8 cellular contexts compared by ENCODE assay signal in the genomic region with DNA sequence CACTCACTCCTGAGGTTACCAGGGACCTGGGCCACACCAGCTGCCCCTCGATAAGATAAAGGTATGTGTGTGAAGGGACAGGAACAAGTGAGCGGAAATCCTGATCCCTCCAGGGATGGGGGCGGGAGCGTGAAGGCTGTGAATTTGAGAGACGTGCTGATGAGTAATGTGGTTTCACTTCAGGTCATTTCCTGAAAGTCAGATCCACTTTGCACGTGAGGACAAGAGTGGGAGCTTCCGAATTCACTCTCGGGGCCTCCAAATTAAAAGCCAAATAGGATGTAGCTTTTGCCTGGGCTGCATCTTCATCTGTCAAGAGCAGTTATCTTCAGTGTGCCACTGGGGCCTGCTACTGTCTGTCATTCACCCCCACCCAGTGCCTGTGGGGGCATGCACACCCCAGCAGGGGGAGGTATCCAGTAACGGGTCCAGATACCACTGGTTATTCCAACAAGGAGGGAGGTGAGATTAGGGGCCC.
DNase-seq lines count a peak whose midpoint lies in the region; ATAC-seq and FAIRE-seq lines count a peak whose summit lies in the region.

No MANE protein-coding gene starts in this region.

- ATAC-seq in GM21526 (IDR thresholded peaks at IDR 0.05; ENCODE audit: low FRiP score, unreplicated experiment) (no peak), HG03095 (IDR thresholded peaks at IDR 0.05; ENCODE audit: unreplicated experiment) (no peak)

- H3K4me3 ChIP-seq in mesodermal cell (ENCODE audit: extremely low read depth, insufficient read depth, low read length, poor library complexity, severe bottlenecking) = no peak overlapping the region

- FAIRE-seq in HTR-8/SVneo (lab: Jason Lieb, UNC) = no peak

- 32% methylated on average over 7 to 8 of the region's 9 CpGs for WGBS in mesodermal cell (ENCODE audit: insufficient coverage in 2 of 2), 2 experiments

- intact Hi-C loops in activated T-helper 1 cell treated with anti-CD3 and anti-CD28 coated beads, Interleukin-12 subunit alpha, Interleukin-12 subunit beta, Interleukin-2, Interleukin-4 antibody, amounts not matched to agents 30 ng/mL and 10 ng/mL and 1 ng/mL, durations not matched to agents 14 hours and 24 hours and 36 hours (cut with micrococcal nuclease) = loop anchor here (2.0 kb wide), 1 partner anchor 71 kb away; no protein-coding TSS in a partner anchor

- peaks cover 57% of the 10 kb centered on the region for H3K4me1 ChIP-seq in mesodermal cell (ENCODE audit: control insufficient read depth, insufficient read depth, low read length, poor library complexity, severe bottlenecking)

- H3K36me3 Mint-ChIP-seq in activated T-helper 1 cell treated with anti-CD3 and anti-CD28 coated beads, Interleukin-12 subunit alpha, Interleukin-12 subunit beta, Interleukin-2, Interleukin-4 antibody, amounts not matched to agents 30 ng/mL and 10 ng/mL and 1 ng/mL, durations not matched to agents 14 hours and 24 hours and 36 hours (ENCODE audit: low read depth) = no peaks in the 10 kb centered on the region

- H3K4me3 Mint-ChIP-seq in activated T-helper 1 cell treated with anti-CD3 and anti-CD28 coated beads, Interleukin-12 subunit alpha, Interleukin-12 subunit beta, Interleukin-2, Interleukin-4 antibody, amounts not matched to agents 30 ng/mL and 10 ng/mL and 1 ng/mL, durations not matched to agents 14 hours and 24 hours and 36 hours = no peak overlapping the region

- peak overlapping the region; percentile 82 for H3K27ac ChIP-seq in mesodermal cell (ENCODE audit: low read depth, low read length, severe bottlenecking)

- no peaks in the 10 kb centered on the region for H3K36me3 ChIP-seq in mesodermal cell (ENCODE audit: control insufficient read depth, insufficient read depth, low read length)

- H3K27ac Mint-ChIP-seq in activated T-helper 1 cell treated with anti-CD3 and anti-CD28 coated beads, Interleukin-12 subunit alpha, Interleukin-12 subunit beta, Interleukin-2, Interleukin-4 antibody, amounts not matched to agents 30 ng/mL and 10 ng/mL and 1 ng/mL, durations not matched to agents 14 hours and 24 hours and 36 hours = no peak overlapping the region

- DNase-seq in CD1c-positive myeloid dendritic cell (ENCODE audit: extremely low spot score) = peak; percentile 17
- DNase-seq in HTR-8/SVneo (ENCODE audit: insufficient read length, low spot score) = peak; percentile 92
- DNase-seq in activated T-helper 1 cell treated with anti-CD3 and anti-CD28 coated beads, Interleukin-12 subunit alpha, Interleukin-12 subunit beta, Interleukin-2, Interleukin-4 antibody, amounts not matched to agents 30 ng/mL and 10 ng/mL and 1 ng/mL, durations not matched to agents 14 hours and 24 hours and 36 hours (ENCODE audit: low spot score) = peak; percentile 4
- DNase-seq in GF-D8 (lab: John Stamatoyannopoulos, UW) = no peak
- no peak for DNase-seq in NCI-H446 treated with DMSO at 0.1 percent for 48 hours (lab: John Stamatoyannopoulos, UW)

- peaks cover 10% of the 10 kb centered on the region for H3K27me3 Mint-ChIP-seq in activated T-helper 1 cell treated with anti-CD3 and anti-CD28 coated beads, Interleukin-12 subunit alpha, Interleukin-12 subunit beta, Interleukin-2, Interleukin-4 antibody, amounts not matched to agents 30 ng/mL and 10 ng/mL and 1 ng/mL, durations not matched to agents 14 hours and 24 hours and 36 hours (ENCODE audit: insufficient read depth)

- no peaks in the 10 kb centered on the region for H3K9me3 ChIP-seq in mesodermal cell (ENCODE audit: control insufficient read depth, low read length)

- H3K9me3 Mint-ChIP-seq in activated T-helper 1 cell treated with anti-CD3 and anti-CD28 coated beads, Interleukin-12 subunit alpha, Interleukin-12 subunit beta, Interleukin-2, Interleukin-4 antibody, amounts not matched to agents 30 ng/mL and 10 ng/mL and 1 ng/mL, durations not matched to agents 14 hours and 24 hours and 36 hours = no peaks in the 10 kb centered on the region

- H3K4me1 Mint-ChIP-seq in activated T-helper 1 cell treated with anti-CD3 and anti-CD28 coated beads, Interleukin-12 subunit alpha, Interleukin-12 subunit beta, Interleukin-2, Interleukin-4 antibody, amounts not matched to agents 30 ng/mL and 10 ng/mL and 1 ng/mL, durations not matched to agents 14 hours and 24 hours and 36 hours (ENCODE audit: low read depth) = peaks cover 20% of the 10 kb centered on the region

Comparison
In these comparisons a context has a peak if more than half of its experiments do, and no peak if none do; other contexts are left out.
1. DNase-seq: peak in CD1c-positive myeloid dendritic cell (single experiment), HTR-8/SVneo (single experiment) and activated T-helper 1 cell treated with anti-CD3 and anti-CD28 coated beads, Interleukin-12 subunit alpha, Interleukin-12 subunit beta, Interleukin-2, Interleukin-4 antibody, amounts not matched to agents 30 ng/mL and 10 ng/mL and 1 ng/mL, durations not matched to agents 14 hours and 24 hours and 36 hours (single experiment); none in GF-D8 (single experiment) and NCI-H446 treated with DMSO at 0.1 percent for 48 hours (single experiment).